In genomic region chr17:30336369-30337171, GRCh38 we compare ENCODE assay signal across 8 cellular contexts. TPM values are rescaled to one million over a fixed set of nuclear protein-coding genes. Genes with fewer than 3 reads are reported as not detected.
DNase-seq lines count a peak whose midpoint lies in the region; ATAC-seq and TF ChIP-seq lines count a peak whose summit lies in the region.

No MANE protein-coding gene starts in this region.

- no peak for TF ChIP-seq POLR2A in erythroblast (IDR thresholded peaks at IDR 0.05; ENCODE audit: low read length)

- TF ChIP-seq CTCF in CD14-positive monocyte (IDR thresholded peaks at IDR 0.05) (peak; percentile 97), HEK293 (tag by site-specific recombination; IDR thresholded peaks at IDR 0.05) (peak; percentile 23; the same call in 1 of the 2 replicates)

- H3K9me3 ChIP-seq in HEK293 (ENCODE audit: control insufficient read depth, insufficient read depth, low read depth, low read length), result no peaks in the 10 kb centered on the region

- H3K27ac ChIP-seq in HEK293 (ENCODE audit: extremely low read depth, low read depth, low read length), result no peak overlapping the region

- peaks cover 48% of the 10 kb centered on the region for H3K4me1 Mint-ChIP-seq in CD14-positive monocyte
- H3K4me1 Mint-ChIP-seq in activated CD8-positive, alpha-beta T cell treated with anti-CD3 and anti-CD28 coated beads, Interleukin-2, amount 10 ng/mL, durations not matched to agents 7 days and 5 days (ENCODE audit: low read depth), result peaks cover 36% of the 10 kb centered on the region

- H3K4me3 Mint-ChIP-seq in CD14-positive monocyte, result no peak overlapping the region
- H3K4me3 Mint-ChIP-seq in activated CD8-positive, alpha-beta T cell treated with anti-CD3 and anti-CD28 coated beads, Interleukin-2, amount 10 ng/mL, durations not matched to agents 7 days and 5 days, result no peak overlapping the region

- peaks cover 1 to 3% (median 2%) of the 10 kb centered on the region in 3 donors for H3K27me3 Mint-ChIP-seq in CD14-positive monocyte (ENCODE audit: low read depth in 3 of 3)
- peaks cover 2% of the 10 kb centered on the region for H3K27me3 Mint-ChIP-seq in activated CD8-positive, alpha-beta T cell treated with anti-CD3 and anti-CD28 coated beads, Interleukin-2, amount 10 ng/mL, durations not matched to agents 7 days and 5 days (ENCODE audit: low read depth)

- H3K4me1 ChIP-seq in HEK293 (ENCODE audit: control insufficient read depth, insufficient read depth, low read length), result peaks cover 4% of the 10 kb centered on the region

- POLR2A ChIA-PET in HEK293 (lab: Yijun Ruan, JAX), result interaction anchor here (1.0 kb wide), 1 partner anchor 45 kb away, joined by 6 read pairs; the partner anchor contains the start of gene BLMH
- POLR2A ChIA-PET in activated CD8-positive, alpha-beta T cell treated with anti-CD3 and anti-CD28 coated beads, Interleukin-2, amount 10 ng/mL, durations not matched to agents 7 days and 5 days (lab: Charles Lee), result interaction anchor here (0.6 to 1.5 kb wide), 4 partner anchors 9 to 232 kb away, joined by 3 to 4 read pairs (median 3); partner anchors contain the start of gene BLMH

- peaks cover 2 to 14% (median 7%) of the 10 kb centered on the region in 7 donors for H3K9me3 Mint-ChIP-seq in CD14-positive monocyte
- no peaks in the 10 kb centered on the region for H3K9me3 Mint-ChIP-seq in activated CD8-positive, alpha-beta T cell treated with anti-CD3 and anti-CD28 coated beads, Interleukin-2, amount 10 ng/mL, durations not matched to agents 7 days and 5 days (ENCODE audit: insufficient read depth)

- H3K27ac Mint-ChIP-seq in CD14-positive monocyte, result peak overlapping the region in 4 of 7 donors; percentile 30 to 80 (median 58)
- no peak overlapping the region for H3K27ac Mint-ChIP-seq in activated CD8-positive, alpha-beta T cell treated with anti-CD3 and anti-CD28 coated beads, Interleukin-2, amount 10 ng/mL, durations not matched to agents 7 days and 5 days

- H3K36me3 Mint-ChIP-seq in CD14-positive monocyte, result no peaks in the 10 kb centered on the region
- no peaks in the 10 kb centered on the region for H3K36me3 Mint-ChIP-seq in activated CD8-positive, alpha-beta T cell treated with anti-CD3 and anti-CD28 coated beads, Interleukin-2, amount 10 ng/mL, durations not matched to agents 7 days and 5 days (ENCODE audit: low read depth)

- no peaks in the 10 kb centered on the region for H3K36me3 ChIP-seq in HEK293 (ENCODE audit: control insufficient read depth in 2 of 2, insufficient read depth in 1 of 2, low read length in 2 of 2)

- ATAC-seq in activated CD8-positive, alpha-beta T cell treated with anti-CD3 and anti-CD28 coated beads, Interleukin-2, amount 10 ng/mL, durations not matched to agents 7 days and 5 days, result peak; percentile 56
- no peak for ATAC-seq in GM19035 (IDR thresholded peaks at IDR 0.05; ENCODE audit: unreplicated experiment)

- no peak for DNase-seq in CD14-positive monocyte (ENCODE audit: low spot score)
- peak; percentile 94 for DNase-seq in NCI-H82 (lab: John Stamatoyannopoulos, UW)
- peak; percentile 78 for DNase-seq in activated CD8-positive, alpha-beta T cell treated with anti-CD3 and anti-CD28 coated beads, Interleukin-2, amount 10 ng/mL, durations not matched to agents 7 days and 5 days
- DNase-seq in erythroblast (lab: John Stamatoyannopoulos, UW), result peak; percentile 67 to 84
- peak; percentile 97 for DNase-seq in renal cortical epithelial cell (ENCODE audit: low read depth)
- DNase-seq in hypothalamus (lab: John Stamatoyannopoulos, UW), result no peak

- intact Hi-C loops in CD14-positive monocyte (cut with micrococcal nuclease), result loop anchor here (5.0 to 10.0 kb wide), 3 partner anchors 41 to 212 kb away; partner anchors contain the start of genes BLMH (in 1 of the 2) and CPD (in 1 of the 2)

- no peak overlapping the region for H3K4me3 ChIP-seq in HEK293 (ENCODE audit: low read depth, low read length)

- CTCF ChIA-PET in HEK293 (lab: Yijun Ruan, JAX), result interaction anchor here (0.5 to 8.8 kb wide), 61 partner anchors 9 to 985 kb away, joined by 3 to 170 read pairs (median 5); partner anchors contain the start of genes BLMH and GOSR1
- CTCF ChIA-PET in activated CD8-positive, alpha-beta T cell treated with anti-CD3 and anti-CD28 coated beads, Interleukin-2, amount 10 ng/mL, durations not matched to agents 7 days and 5 days (lab: Charles Lee), result interaction anchor here (0.6 to 6.0 kb wide), 70 partner anchors 9 to 489 kb away, joined by 3 to 118 read pairs (median 5); partner anchors contain the start of genes BLMH, CPD, CRLF3 and GOSR1

TF ChIP-seq in HEK293, 187 proteins besides CTCF, POLR2A, EP300 and RAD21 (continues in another document):
- 0 out of 2 replicates have a peak, but pooled peaks have one; percentile 11 for TF ChIP-seq SP3 (tag by site-specific recombination; IDR thresholded peaks at IDR 0.05)
- TF ChIP-seq BCL11A (tag by site-specific recombination; IDR thresholded peaks at IDR 0.05; ENCODE audit: low read depth), result no peak
- no peak for TF ChIP-seq GLI4 (tag by site-specific recombination; IDR thresholded peaks at IDR 0.05)
- TF ChIP-seq ZNF341 (tag by site-specific recombination; IDR thresholded peaks at IDR 0.05; ENCODE audit: low read depth), result no peak
- TF ChIP-seq SP7 (tag by site-specific recombination; IDR thresholded peaks at IDR 0.05), result peak; percentile 46
- TF ChIP-seq ZNF654 (tag by site-specific recombination; IDR thresholded peaks at IDR 0.05; ENCODE audit: low read depth), result peak; percentile 37
- TF ChIP-seq ZNF555 (tag by site-specific recombination; conservative IDR thresholded peaks at IDR 0.05), result no peak
- TF ChIP-seq ZNF518A (tag by site-specific recombination; conservative IDR thresholded peaks at IDR 0.05; ENCODE audit: low read depth), result 0 out of 2 replicates have a peak, but pooled peaks have one; percentile 27
- TF ChIP-seq ZNF549 (tag by site-specific recombination; IDR thresholded peaks at IDR 0.05), result no peak
- peak; percentile 48; the same call in 1 of the 2 replicates for TF ChIP-seq ZNF660 (tag by site-specific recombination; IDR thresholded peaks at IDR 0.05)
- 0 out of 2 replicates have a peak, but pooled peaks have one; percentile 13 for TF ChIP-seq ZNF394 (tag by site-specific recombination; IDR thresholded peaks at IDR 0.05; ENCODE audit: borderline replicate concordance)
- 0 out of 2 replicates have a peak, but pooled peaks have one; percentile 13 for TF ChIP-seq ZNF610 (tag by site-specific recombination; IDR thresholded peaks at IDR 0.05; ENCODE audit: borderline replicate concordance)
- peak; percentile 81 for TF ChIP-seq ZNF600 (tag by site-specific recombination; IDR thresholded peaks at IDR 0.05)
- TF ChIP-seq YY2 (tag by site-specific recombination; IDR thresholded peaks at IDR 0.05), result 0 out of 2 replicates have a peak, but pooled peaks have one; percentile 18

RNA-seq across cellular contexts. Expression of gene TMIGD1, which starts 2.7 kb away (rescaled TPM):
- polyA plus RNA-seq in CD14-positive monocyte, result not detected
- total RNA-seq in activated CD8-positive, alpha-beta T cell treated with anti-CD3 and anti-CD28 coated beads, Interleukin-2, amount 10 ng/mL, durations not matched to agents 7 days and 5 days, result not detected
- not detected in 2 replicates for total RNA-seq in renal cortical epithelial cell

RNA-seq across cellular contexts. Expression of gene CPD, which starts 42.2 kb away (rescaled TPM):
- polyA plus RNA-seq in CD14-positive monocyte, result 10 to 100 TPM; 32.2 to 47.0 TPM
- 10 to 100 TPM; 18.6 to 19.1 TPM for total RNA-seq in activated CD8-positive, alpha-beta T cell treated with anti-CD3 and anti-CD28 coated beads, Interleukin-2, amount 10 ng/mL, durations not matched to agents 7 days and 5 days
- total RNA-seq in renal cortical epithelial cell, result 169 and 332 TPM in 2 replicates

RNA-seq across cellular contexts. Expression of gene BLMH, which starts 44.8 kb away (rescaled TPM):
- polyA plus RNA-seq in CD14-positive monocyte, result 10 to 100 TPM; 10.4 to 10.8 TPM
- total RNA-seq in activated CD8-positive, alpha-beta T cell treated with anti-CD3 and anti-CD28 coated beads, Interleukin-2, amount 10 ng/mL, durations not matched to agents 7 days and 5 days, result 10 to 100 TPM; 57.9 to 61.1 TPM
- total RNA-seq in renal cortical epithelial cell, result 16.5 and 42.1 TPM in 2 replicates

Comparison
In these comparisons a context has a peak if more than half of its experiments do, and no peak if none do; other contexts are left out.
1. DNase-seq: peak in NCI-H82 (single experiment), activated CD8-positive, alpha-beta T cell treated with anti-CD3 and anti-CD28 coated beads, Interleukin-2, amount 10 ng/mL, durations not matched to agents 7 days and 5 days (single experiment), erythroblast (2 of 2) and renal cortical epithelial cell (single experiment); none in CD14-positive monocyte (single experiment) and hypothalamus (0 of 51).